In genomic region chr1:110771245-110772022, GRCh38 we compare ENCODE assay signal across 20 cellular contexts.
DNase-seq lines count a peak whose midpoint lies in the region; ATAC-seq and TF ChIP-seq lines count a peak whose summit lies in the region.
"Had no signal": no experiment of that assay in that cellular context is flagged by ENCODE, and none has a peak within 500 bp of the region (broad histone marks: within the 10 kb centered on the region; RNA-seq: fewer than 3 reads in every experiment).

No MANE protein-coding gene starts in this region.

- no peak overlapping the region for H3K18ac ChIP-seq in H9 (ENCODE audit: insufficient read length, low read depth, low read length)

- ATAC-seq in PC-3: peak; percentile 70
- no peak for ATAC-seq in GM21360 (IDR thresholded peaks at IDR 0.05; ENCODE audit: unreplicated experiment)
- no peak for ATAC-seq in activated CD8-positive, alpha-beta T cell treated with anti-CD3 and anti-CD28 coated beads, Interleukin-2, amount 10 ng/mL, durations not matched to agents 7 days and 5 days
- ATAC-seq: HCT116, Panc1 had no signal

- H4K5ac ChIP-seq in H9 (ENCODE audit: insufficient read length, low read depth, low read length): no peak overlapping the region

- no peak overlapping the region for H3K23ac ChIP-seq in H9 (ENCODE audit: insufficient read length, low read depth, low read length)

- no peak for TF ChIP-seq POLR2A in breast epithelium (IDR thresholded peaks at IDR 0.05)
- TF ChIP-seq POLR2A in ovary (IDR thresholded peaks at IDR 0.05): no peak

- no peak overlapping the region for H2BK5ac ChIP-seq in H9 (ENCODE audit: insufficient read length, low read length)

- H3K9me3 Mint-ChIP-seq in H9: peaks cover 7 to 8% of the 10 kb centered on the region in 2 experiments
- H3K9me3 Mint-ChIP-seq in activated CD8-positive, alpha-beta T cell treated with anti-CD3 and anti-CD28 coated beads, Interleukin-2, amount 10 ng/mL, durations not matched to agents 7 days and 5 days (ENCODE audit: insufficient read depth): no peaks in the 10 kb centered on the region
- H3K9me3 Mint-ChIP-seq: CD4-positive, alpha-beta T cell had no signal

- no TSS peak for BruUV-seq in PC-3 (replicated peaks; lab: Mats Ljungman, UMichigan)

- H3K79me2 ChIP-seq in PC-3 (ENCODE audit: low read length) (no peaks in the 10 kb centered on the region), H9 (ENCODE audit: insufficient read depth, low read length) (no peaks in the 10 kb centered on the region)

- CTCF ChIA-PET in PC-3 (lab: Charles Lee): no interaction called here
- CTCF ChIA-PET in activated CD8-positive, alpha-beta T cell treated with anti-CD3 and anti-CD28 coated beads, Interleukin-2, amount 10 ng/mL, durations not matched to agents 7 days and 5 days (lab: Charles Lee): interaction anchor here (1.8 to 3.3 kb wide), 2 partner anchors 12 to 152 kb away, joined by 9 to 28 read pairs; no protein-coding TSS in a partner anchor

- H3K27ac ChIP-seq in PC-3 (ENCODE audit: low read length) (no peak overlapping the region), breast epithelium (peak overlapping the region; percentile 46 to 47), H9 (ENCODE audit: insufficient read length, low read depth, low read length) (no peak overlapping the region), ovary (no peak overlapping the region)
- H3K27ac ChIP-seq: BLaER1 had no signal

- no peaks in the 10 kb centered on the region for H3K36me3 ChIP-seq in PC-3 (ENCODE audit: low read depth, low read length)
- H3K36me3 ChIP-seq in breast epithelium: no peaks in the 10 kb centered on the region
- H3K36me3 ChIP-seq in ovary: no peaks in the 10 kb centered on the region
- H3K36me3 ChIP-seq: BLaER1 had no signal

- H3K4me3 Mint-ChIP-seq in H9: no peak overlapping the region
- H3K4me3 Mint-ChIP-seq in activated CD8-positive, alpha-beta T cell treated with anti-CD3 and anti-CD28 coated beads, Interleukin-2, amount 10 ng/mL, durations not matched to agents 7 days and 5 days: no peak overlapping the region
- H3K4me3 Mint-ChIP-seq: CD4-positive, alpha-beta T cell had no signal

- H3K4me1 Mint-ChIP-seq in H9: no peaks in the 10 kb centered on the region
- no peaks in the 10 kb centered on the region for H3K4me1 Mint-ChIP-seq in activated CD8-positive, alpha-beta T cell treated with anti-CD3 and anti-CD28 coated beads, Interleukin-2, amount 10 ng/mL, durations not matched to agents 7 days and 5 days (ENCODE audit: low read depth)

- intact Hi-C loops in PC-3 (cut with micrococcal nuclease) (no loop called here), breast epithelium (cut with DNase I; ENCODE audit: low total_unique reads) (loop anchor here (5.0 kb wide), 1 partner anchor 134 kb away; no protein-coding TSS in a partner anchor), ovary (cut with DNase I) (no loop called here)

- H4K91ac ChIP-seq in H9 (ENCODE audit: insufficient read length, low read depth, low read length): no peak overlapping the region

- no peaks in the 10 kb centered on the region for H3F3A ChIP-seq in PC-3 (ENCODE audit: low read length, unreplicated experiment)

- H3K9me3 ChIP-seq in PC-3 (ENCODE audit: low read length): no peaks in the 10 kb centered on the region
- H3K9me3 ChIP-seq in breast epithelium: no peaks in the 10 kb centered on the region
- H3K9me3 ChIP-seq in H9 (ENCODE audit: control insufficient read depth, low read depth, low read length): no peaks in the 10 kb centered on the region
- H3K9me3 ChIP-seq in ovary: no peaks in the 10 kb centered on the region
- H3K9me3 ChIP-seq: BLaER1 had no signal

- no peak overlapping the region for H3K4ac ChIP-seq in H9 (ENCODE audit: low read depth, low read length)

- H3K4me2 ChIP-seq in PC-3 (ENCODE audit: low read length) (peak overlapping the region; percentile 28; the same call in 1 of the 2 replicates), H9 (ENCODE audit: insufficient read depth, insufficient read length, low read length) (no peak overlapping the region)
- H3K4me2 ChIP-seq: BLaER1 had no signal

- H4K8ac ChIP-seq in H9 (replicated peaks; ENCODE audit: insufficient read length, low read depth, low read length): no peak overlapping the region

- H3K79me1 ChIP-seq in H9 (ENCODE audit: insufficient read depth, low read depth, low read length, poor library complexity, severe bottlenecking): no peaks in the 10 kb centered on the region

- no peak overlapping the region for H3K27ac Mint-ChIP-seq in H9
- no peak overlapping the region for H3K27ac Mint-ChIP-seq in activated CD8-positive, alpha-beta T cell treated with anti-CD3 and anti-CD28 coated beads, Interleukin-2, amount 10 ng/mL, durations not matched to agents 7 days and 5 days
- H3K27ac Mint-ChIP-seq: CD4-positive, alpha-beta T cell had no signal

- H3K4me3 ChIP-seq in PC-3 (ENCODE audit: low read length): no peak overlapping the region
- no peak overlapping the region for H3K4me3 ChIP-seq in breast epithelium
- no peak overlapping the region for H3K4me3 ChIP-seq in ovary
- H3K4me3 ChIP-seq: BLaER1 had no signal

- no peak overlapping the region for H2AK5ac ChIP-seq in H9 (ENCODE audit: insufficient read length, low read length)

- peak; percentile 87 for DNase-seq in PC-3
- peak in 1 of 2 donors; percentile 60 for DNase-seq in breast epithelium (ENCODE audit: low spot score in 2 of 2)
- DNase-seq in islet precursor cell: peak; percentile 86
- no peak for DNase-seq in H9
- DNase-seq in activated CD8-positive, alpha-beta T cell treated with anti-CD3 and anti-CD28 coated beads, Interleukin-2, amount 10 ng/mL, durations not matched to agents 7 days and 5 days: no peak
- no peak for DNase-seq in ovary
- DNase-seq: ACHN; CD4-positive, alpha-beta T cell; COR-L47; DMS79 treated with DMSO at 0.1 percent for 48 hours; GOT3; KBM-7; NCI-H1092 treated with DMSO at 0.1 percent for 48 hours; NCI-H1436 treated with DMSO at 0.1 percent for 48 hours; NCI-H1930; NCI-H510A had no signal

- H3K9me2 ChIP-seq in PC-3 (replicated peaks; ENCODE audit: low read length): no peaks in the 10 kb centered on the region

- H4K20me1 ChIP-seq in PC-3 (ENCODE audit: low read length): no peaks in the 10 kb centered on the region
- no peaks in the 10 kb centered on the region for H4K20me1 ChIP-seq in H9 (ENCODE audit: control insufficient read depth, insufficient read depth, insufficient read length)
- H4K20me1 ChIP-seq: BLaER1 had no signal

- peaks cover 0 to 5% (median 2%) of the 10 kb centered on the region in 3 experiments; a peak in 4 of 7 replicates for H3K36me3 Mint-ChIP-seq in H9 (ENCODE audit: insufficient read depth in 1 of 3, low read depth in 3 of 3)
- no peaks in the 10 kb centered on the region for H3K36me3 Mint-ChIP-seq in activated CD8-positive, alpha-beta T cell treated with anti-CD3 and anti-CD28 coated beads, Interleukin-2, amount 10 ng/mL, durations not matched to agents 7 days and 5 days (ENCODE audit: low read depth)

- no CpG with 5 or more reads among the region's 2 CpGs for WGBS in H9 (ENCODE audit: extremely low coverage, insufficient read length, low lambda C conversion rate)
- WGBS in ovary, 3 donors: 76 to 82% (median 76%) methylated on average over 2 of the region's 2 CpGs

- H2BK15ac ChIP-seq in H9 (ENCODE audit: low read depth, low read length): no peak overlapping the region

- no peak overlapping the region for H3T11ph ChIP-seq in H9 (ENCODE audit: low read length)

- no peak overlapping the region for H3K14ac ChIP-seq in H9 (ENCODE audit: insufficient read depth, low read length)

- H3K23me2 ChIP-seq in H9 (ENCODE audit: insufficient read length, low read depth, low read length, poor library complexity, severe bottlenecking): no peaks in the 10 kb centered on the region

- no peak for TF ChIP-seq EP300 in ovary (IDR thresholded peaks at IDR 0.05)

- H2BK120ac ChIP-seq in H9 (ENCODE audit: low read depth, low read length, poor library complexity, severe bottlenecking): no peak overlapping the region

- H3K27me3 Mint-ChIP-seq in H9 (ENCODE audit: low read depth): peaks cover 38% of the 10 kb centered on the region
- peaks cover 35% of the 10 kb centered on the region for H3K27me3 Mint-ChIP-seq in activated CD8-positive, alpha-beta T cell treated with anti-CD3 and anti-CD28 coated beads, Interleukin-2, amount 10 ng/mL, durations not matched to agents 7 days and 5 days (ENCODE audit: low read depth)

- H3K56ac ChIP-seq in H9 (ENCODE audit: insufficient read length, low read depth, low read length): no peak overlapping the region

- peaks cover 16% of the 10 kb centered on the region for H3K27me3 ChIP-seq in PC-3 (ENCODE audit: low read length)
- H3K27me3 ChIP-seq in breast epithelium: no peaks in the 10 kb centered on the region
- no peaks in the 10 kb centered on the region for H3K27me3 ChIP-seq in H9 (ENCODE audit: insufficient read depth, low read length)
- H3K27me3 ChIP-seq in ovary: no peaks in the 10 kb centered on the region
- H3K27me3 ChIP-seq: BLaER1 had no signal

- TF ChIP-seq CTCF in PC-3 (conservative IDR thresholded peaks at IDR 0.05; ENCODE audit: low read depth, low read length) (no peak), breast epithelium (IDR thresholded peaks at IDR 0.05) (no peak), H9 (conservative IDR thresholded peaks at IDR 0.05) (no peak), ovary (IDR thresholded peaks at IDR 0.05) (no peak)

- H2BK12ac ChIP-seq in H9 (ENCODE audit: insufficient read length, low read depth, low read length): no peak overlapping the region

- peaks cover 17% of the 10 kb centered on the region for H3K4me1 ChIP-seq in PC-3 (ENCODE audit: insufficient read depth, low read length)
- peaks cover 0 to 3% of the 10 kb centered on the region in 2 donors for H3K4me1 ChIP-seq in breast epithelium
- H3K4me1 ChIP-seq in H9 (ENCODE audit: insufficient read depth, low read length): no peaks in the 10 kb centered on the region
- no peaks in the 10 kb centered on the region for H3K4me1 ChIP-seq in ovary (ENCODE audit: insufficient read depth)

- no peak overlapping the region for H3K9ac ChIP-seq in PC-3 (ENCODE audit: low read length)
- no peak overlapping the region for H3K9ac ChIP-seq in H9 (ENCODE audit: extremely low read depth, insufficient read length, low read length)
- H3K9ac ChIP-seq: BLaER1 had no signal

- no peak overlapping the region for H2BK20ac ChIP-seq in H9 (ENCODE audit: low read depth, low read length, poor library complexity, severe bottlenecking)

- H2AFZ ChIP-seq in PC-3 (ENCODE audit: low read length) (no peak overlapping the region), H9 (ENCODE audit: low read length) (no peak overlapping the region)

- POLR2A ChIA-PET in PC-3 (lab: Charles Lee; ENCODE audit: unreplicated experiment): no interaction called here
- POLR2A ChIA-PET in activated CD8-positive, alpha-beta T cell treated with anti-CD3 and anti-CD28 coated beads, Interleukin-2, amount 10 ng/mL, durations not matched to agents 7 days and 5 days (lab: Charles Lee): no interaction called here

Comparison
In these comparisons a context has a peak if more than half of its experiments do, and no peak if none do; other contexts are left out.
1. DNase-seq: peak in PC-3 (single experiment) and islet precursor cell (single experiment); none in H9 (single experiment), activated CD8-positive, alpha-beta T cell treated with anti-CD3 and anti-CD28 coated beads, Interleukin-2, amount 10 ng/mL, durations not matched to agents 7 days and 5 days (single experiment) and ovary (0 of 5).
2. H3K27ac ChIP-seq: peak in breast epithelium (2 of 2); none in PC-3 (single experiment), H9 (single experiment) and ovary (0 of 2).